Comparison of ENCODE assay signal across 11 cellular contexts in genomic region chr3:24678021-24678420, GRCh38.
DNase-seq lines count a peak whose midpoint lies in the region; ATAC-seq, FAIRE-seq and TF ChIP-seq lines count a peak whose summit lies in the region.
"Had no signal": no experiment of that assay in that cellular context is flagged by ENCODE, and none has a peak within 500 bp of the region (broad histone marks: within the 10 kb centered on the region; RNA-seq: fewer than 3 reads in every experiment).

No MANE protein-coding gene starts in this region.

- DNase-seq in activated T-cell treated with anti-CD3 and anti-CD28 coated beads, Interleukin-2, amount 50 U/mL, for 72 hours = no peak
- no peak for DNase-seq in activated T-cell treated with anti-CD3 and anti-CD28 coated beads, Interleukin-2, amount 50 U/mL, for 24 hours
- peak; percentile 8 for DNase-seq in LoVo (ENCODE audit: low spot score)
- DNase-seq in chondrocyte (ENCODE audit: low spot score) = no peak
- peak; percentile 31 for DNase-seq in urothelium cell line (ENCODE audit: low spot score)
- no peak for DNase-seq in cerebellum (ENCODE audit: low spot score)
- no peak for DNase-seq in stomach
- DNase-seq in GM13976 (ENCODE audit: low spot score) = no peak
- DNase-seq: activated effector memory CD4-positive, alpha-beta T cell treated with anti-CD3 and anti-CD28 coated beads, Interleukin-2, amount 50 U/mL, for 16 hours; effector CD8-positive, alpha-beta T cell; psoas muscle had no signal

- no peaks in the 10 kb centered on the region for H3K9me3 ChIP-seq in stomach
- H3K9me3 ChIP-seq: psoas muscle had no signal

- no peaks in the 10 kb centered on the region for H3K9me3 Mint-ChIP-seq in activated T-cell treated with anti-CD3 and anti-CD28 coated beads, Interleukin-2, amount 50 U/mL, for 72 hours
- H3K9me3 Mint-ChIP-seq in activated T-cell treated with anti-CD3 and anti-CD28 coated beads, Interleukin-2, amount 50 U/mL, for 24 hours = no peaks in the 10 kb centered on the region
- H3K9me3 Mint-ChIP-seq in chondrocyte (ENCODE audit: low read depth) = peaks cover 3% of the 10 kb centered on the region

- H3K27me3 Mint-ChIP-seq in activated T-cell treated with anti-CD3 and anti-CD28 coated beads, Interleukin-2, amount 50 U/mL, for 72 hours (ENCODE audit: low read depth) = peaks cover 73% of the 10 kb centered on the region
- peaks cover 55% of the 10 kb centered on the region for H3K27me3 Mint-ChIP-seq in activated T-cell treated with anti-CD3 and anti-CD28 coated beads, Interleukin-2, amount 50 U/mL, for 24 hours
- no peaks in the 10 kb centered on the region for H3K27me3 Mint-ChIP-seq in chondrocyte (ENCODE audit: low read depth)

- in situ Hi-C loops in GM13976 (cut with MboI; ENCODE audit: low sequenced_read_pairs, unreplicated experiment) = no loop called here

- H3K27ac Mint-ChIP-seq in activated T-cell treated with anti-CD3 and anti-CD28 coated beads, Interleukin-2, amount 50 U/mL, for 72 hours = no peak overlapping the region
- no peak overlapping the region for H3K27ac Mint-ChIP-seq in activated T-cell treated with anti-CD3 and anti-CD28 coated beads, Interleukin-2, amount 50 U/mL, for 24 hours
- peak overlapping the region; percentile 74 for H3K27ac Mint-ChIP-seq in chondrocyte (ENCODE audit: unreplicated experiment)

- H3K27ac ChIP-seq in stomach = peak overlapping the region in 2 of 5 donors; percentile 43 to 53
- H3K27ac ChIP-seq: psoas muscle had no signal

- TF ChIP-seq CTCF in chondrocyte (IDR thresholded peaks at IDR 0.05) (no peak), stomach (IDR thresholded peaks at IDR 0.05) (no peak), GM13976 (IDR thresholded peaks at IDR 0.05; ENCODE audit: borderline replicate concordance, control extremely low read depth, extremely low read depth, insufficient read depth, missing control alignments) (no peak)

- peak; percentile 6 to 19 for ATAC-seq in activated T-cell treated with anti-CD3 and anti-CD28 coated beads, Interleukin-2, amount 50 U/mL, for 72 hours (replicated peaks in 1 of 2)
- ATAC-seq: psoas muscle had no signal

- peak overlapping the region; percentile 66 to 92 for H3K4me3 Mint-ChIP-seq in activated T-cell treated with anti-CD3 and anti-CD28 coated beads, Interleukin-2, amount 50 U/mL, for 72 hours
- H3K4me3 Mint-ChIP-seq in activated T-cell treated with anti-CD3 and anti-CD28 coated beads, Interleukin-2, amount 50 U/mL, for 24 hours = no peak overlapping the region
- H3K4me3 Mint-ChIP-seq in chondrocyte (ENCODE audit: unreplicated experiment) = no peak overlapping the region

- peaks cover 0 to 13% (median 6%) of the 10 kb centered on the region in 4 donors for H3K4me1 ChIP-seq in stomach
- H3K4me1 ChIP-seq: psoas muscle had no signal

- 25 to 42% (median 38%) methylated on average over 2 of the region's 2 CpGs for WGBS in stomach, 5 donors

- FAIRE-seq in urothelium cell line (lab: Jason Lieb, UNC) = no peak

- no peak overlapping the region for H3K4me3 ChIP-seq in stomach
- H3K4me3 ChIP-seq: psoas muscle had no signal

- H3K4me1 Mint-ChIP-seq in activated T-cell treated with anti-CD3 and anti-CD28 coated beads, Interleukin-2, amount 50 U/mL, for 72 hours (ENCODE audit: low read depth) = peaks cover 11% of the 10 kb centered on the region
- peaks cover 12% of the 10 kb centered on the region for H3K4me1 Mint-ChIP-seq in activated T-cell treated with anti-CD3 and anti-CD28 coated beads, Interleukin-2, amount 50 U/mL, for 24 hours (ENCODE audit: low read depth)
- peaks cover 30% of the 10 kb centered on the region for H3K4me1 Mint-ChIP-seq in chondrocyte (ENCODE audit: low read depth)

- H3K27me3 ChIP-seq in stomach = no peaks in the 10 kb centered on the region

- H3K36me3 Mint-ChIP-seq in activated T-cell treated with anti-CD3 and anti-CD28 coated beads, Interleukin-2, amount 50 U/mL, for 72 hours (ENCODE audit: insufficient read depth in 2 of 2) = peaks cover 0 to 5% of the 10 kb centered on the region in 2 donors
- H3K36me3 Mint-ChIP-seq in activated T-cell treated with anti-CD3 and anti-CD28 coated beads, Interleukin-2, amount 50 U/mL, for 24 hours (ENCODE audit: low read depth) = no peaks in the 10 kb centered on the region
- H3K36me3 Mint-ChIP-seq in chondrocyte (ENCODE audit: low read depth) = no peaks in the 10 kb centered on the region

- H3K36me3 ChIP-seq in stomach = no peaks in the 10 kb centered on the region

- intact Hi-C loops in stomach (cut with DNase I; ENCODE audit: low total_unique reads) = no loop called here

- TF ChIP-seq EP300 in stomach (IDR thresholded peaks at IDR 0.05) = no peak

- TF ChIP-seq POLR2A in stomach (IDR thresholded peaks at IDR 0.05) = no peak

Comparison
In these comparisons a context has a peak if more than half of its experiments do, and no peak if none do; other contexts are left out.
1. H3K4me3 Mint-ChIP-seq: peak in activated T-cell treated with anti-CD3 and anti-CD28 coated beads, Interleukin-2, amount 50 U/mL, for 72 hours (2 of 2); none in activated T-cell treated with anti-CD3 and anti-CD28 coated beads, Interleukin-2, amount 50 U/mL, for 24 hours (single experiment) and chondrocyte (single experiment).
2. DNase-seq: peak in LoVo (single experiment) and urothelium cell line (single experiment); none in activated T-cell treated with anti-CD3 and anti-CD28 coated beads, Interleukin-2, amount 50 U/mL, for 72 hours (0 of 2), activated T-cell treated with anti-CD3 and anti-CD28 coated beads, Interleukin-2, amount 50 U/mL, for 24 hours (single experiment), chondrocyte (single experiment), cerebellum (single experiment), stomach (single experiment) and GM13976 (single experiment).